9 cellular contexts compared by ENCODE assay signal in genomic region chr2:179092912-179093311, GRCh38. TPM values are rescaled to one million over a fixed set of nuclear protein-coding genes. Genes with fewer than 3 reads are reported as not detected.
DNase-seq lines count a peak whose midpoint lies in the region; TF ChIP-seq lines count a peak whose summit lies in the region.
"Not testable (repeated sequence)": the region's sequence is repeated elsewhere in the genome, so short reads cannot be mapped to it uniquely, and the experiment has no call there.
"Had no signal": no experiment of that assay in that cellular context is flagged by ENCODE, and none has a peak within 500 bp of the region (broad histone marks: within the 10 kb centered on the region; RNA-seq: fewer than 3 reads in every experiment).

No MANE protein-coding gene starts in this region.

- not testable (repeated sequence) for H3K4me1 Mint-ChIP-seq in Calu3 (ENCODE audit: low read depth, unreplicated experiment); endodermal cell
- H3K4me1 Mint-ChIP-seq in activated CD4-positive, alpha-beta T cell treated with anti-CD3 and anti-CD28 coated beads, Interleukin-2, amount 10 ng/mL, durations not matched to agents 24 days and 14 days: peaks cover 28% of the 10 kb centered on the region

- not testable (repeated sequence) for BruUV-seq in Calu3 (replicated peaks; lab: Mats Ljungman, UMichigan)

- H3K9ac ChIP-seq in endodermal cell (ENCODE audit: extremely low read depth, low read length, poor library complexity, severe bottlenecking): not testable (repeated sequence)

- peaks cover 20% of the 10 kb centered on the region for H3K9me3 ChIP-seq in endodermal cell (ENCODE audit: control insufficient read depth, low read length)

- H3K27me3 ChIP-seq in endodermal cell (ENCODE audit: control insufficient read depth, insufficient read depth, low read length, poor library complexity, severe bottlenecking): not testable (repeated sequence)

- CTCF ChIA-PET in Calu3 (lab: Charles Lee): not testable (repeated sequence)

- H3K27ac ChIP-seq in endodermal cell (ENCODE audit: low read depth, low read length): not testable (repeated sequence)

- intact Hi-C loops in Calu3 (cut with micrococcal nuclease; ENCODE audit: unreplicated experiment); activated CD4-positive, alpha-beta T cell treated with anti-CD3 and anti-CD28 coated beads, Interleukin-2, amount 10 ng/mL, durations not matched to agents 24 days and 14 days (cut with micrococcal nuclease): not testable (repeated sequence)

- not testable (repeated sequence) for TF ChIP-seq CTCF in Calu3 (IDR thresholded peaks at IDR 0.05; ENCODE audit: unreplicated experiment); endodermal cell (conservative IDR thresholded peaks at IDR 0.05)

- peaks cover 14% of the 10 kb centered on the region for H3K9me3 Mint-ChIP-seq in Calu3 (ENCODE audit: low read depth, unreplicated experiment)
- H3K9me3 Mint-ChIP-seq in activated CD4-positive, alpha-beta T cell treated with anti-CD3 and anti-CD28 coated beads, Interleukin-2, amount 10 ng/mL, durations not matched to agents 24 days and 14 days: peaks cover 21% of the 10 kb centered on the region
- H3K9me3 Mint-ChIP-seq in endodermal cell: peaks cover 37% of the 10 kb centered on the region

- WGBS in endodermal cell (ENCODE audit: insufficient coverage in 1 of 2, insufficient read length in 1 of 2), 2 experiments: 94 to 95% methylated on average over 4 of the region's 4 CpGs

- H3K4me1 ChIP-seq in endodermal cell (ENCODE audit: control insufficient read depth, insufficient read depth, low read length): not testable (repeated sequence)

- H3K27me3 Mint-ChIP-seq in Calu3 (ENCODE audit: unreplicated experiment); activated CD4-positive, alpha-beta T cell treated with anti-CD3 and anti-CD28 coated beads, Interleukin-2, amount 10 ng/mL, durations not matched to agents 24 days and 14 days; endodermal cell (ENCODE audit: insufficient read depth): not testable (repeated sequence)

- DNase-seq in Calu3 (peak; percentile 12), NCI-H526 (lab: John Stamatoyannopoulos, UW) (peak; percentile 41 to 52), NCI-H82 (lab: John Stamatoyannopoulos, UW) (peak; percentile 12)
- DNase-seq in Jurkat, Clone E6-1 (ENCODE audit: low read depth, low spot score): peak; percentile 49
- DNase-seq in activated CD4-positive, alpha-beta T cell treated with anti-CD3 and anti-CD28 coated beads, Interleukin-2, amount 10 ng/mL, durations not matched to agents 24 days and 14 days: peak; percentile 73
- DNase-seq in endodermal cell: not testable (repeated sequence)

- H3K27ac Mint-ChIP-seq in Calu3 (ENCODE audit: unreplicated experiment); activated CD4-positive, alpha-beta T cell treated with anti-CD3 and anti-CD28 coated beads, Interleukin-2, amount 10 ng/mL, durations not matched to agents 24 days and 14 days; endodermal cell: not testable (repeated sequence)

- H3K4me3 ChIP-seq in Jurkat, Clone E6-1 (ENCODE audit: low read length): not testable (repeated sequence)
- H3K4me3 ChIP-seq in endodermal cell (ENCODE audit: low read length): peak overlapping the region; percentile 35

- not testable (repeated sequence) for H3K4me3 Mint-ChIP-seq in Calu3 (ENCODE audit: low read depth, unreplicated experiment); activated CD4-positive, alpha-beta T cell treated with anti-CD3 and anti-CD28 coated beads, Interleukin-2, amount 10 ng/mL, durations not matched to agents 24 days and 14 days; endodermal cell

- not testable (repeated sequence) for H3K36me3 ChIP-seq in endodermal cell (ENCODE audit: control insufficient read depth, insufficient read depth, low read length)

- H3K36me3 Mint-ChIP-seq in Calu3 (ENCODE audit: insufficient read depth, unreplicated experiment); activated CD4-positive, alpha-beta T cell treated with anti-CD3 and anti-CD28 coated beads, Interleukin-2, amount 10 ng/mL, durations not matched to agents 24 days and 14 days (ENCODE audit: low read depth); endodermal cell (ENCODE audit: low read depth): not testable (repeated sequence)

RNA-seq across cellular contexts. Expression of gene CCDC141, which starts 43.0 kb away (rescaled TPM):
- total RNA-seq in Calu3 (2022): 0.07 and 0.34 TPM in 2 replicates
- polyA plus RNA-seq in Jurkat, Clone E6-1 (2012; ENCODE audit: insufficient read depth, insufficient read length): not detected
- 2.1 and 2.5 TPM in 2 replicates for total RNA-seq in activated CD4-positive, alpha-beta T cell treated with anti-CD3 and anti-CD28 coated beads, Interleukin-2, amount 10 ng/mL, durations not matched to agents 24 days and 14 days
- 100 to 1,000 TPM; 118 to 142 TPM for total RNA-seq in endodermal cell
- polyA plus RNA-seq in endodermal cell (2013, experiment 1 of 2): 5.3 TPM
- 7.2 TPM for polyA plus RNA-seq in endodermal cell (2013, experiment 2 of 2)
- total RNA-seq: HT-29 had no signal
- polyA plus RNA-seq: BJ, K562 had no signal

Comparison
In these comparisons a context has a peak if more than half of its experiments do, and no peak if none do; other contexts are left out.
1. RNA of gene CCDC141, which starts 43.0 kb away (total RNA-seq): 118 to 142 TPM in endodermal cell; 2.1 to 2.5 TPM in activated CD4-positive, alpha-beta T cell treated with anti-CD3 and anti-CD28 coated beads, Interleukin-2, amount 10 ng/mL, durations not matched to agents 24 days and 14 days and 0.07 to 0.34 TPM in Calu3; every median in the first group is over 10 times any median in the second.